In the genomic region with DNA sequence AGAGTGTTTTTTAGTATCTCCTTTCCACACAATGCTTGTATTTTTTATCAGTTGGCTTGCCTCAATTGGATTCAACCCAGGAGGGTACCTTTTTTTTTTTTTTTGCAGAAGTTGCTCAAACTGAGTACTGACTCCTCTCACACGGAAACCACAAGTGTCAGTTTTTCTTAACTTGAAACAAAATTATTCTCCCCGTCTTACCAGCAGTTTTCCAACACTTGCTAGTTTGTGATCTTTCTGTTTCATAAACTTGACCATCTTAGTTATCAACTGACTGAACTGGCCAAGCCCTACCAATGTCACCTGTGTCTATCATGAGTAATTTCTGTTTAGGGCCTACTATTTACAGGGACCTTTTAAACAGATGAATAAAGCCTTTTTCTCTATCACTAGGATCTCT, we compare ENCODE assay signal across 9 cellular contexts. TPM values are rescaled to one million over a fixed set of nuclear protein-coding genes. Genes with fewer than 3 reads are reported as not detected.
A peak's percentile ranks its signal among the peaks of the same experiment; 100 is the strongest.
DNase-seq lines count a peak whose midpoint lies in the region; ATAC-seq, FAIRE-seq and TF ChIP-seq lines count a peak whose summit lies in the region.
"Had no signal": no experiment of that assay in that cellular context is flagged by ENCODE, and none has a peak within 500 bp of the region (broad histone marks: within the 10 kb centered on the region; RNA-seq: fewer than 3 reads in every experiment).

No MANE protein-coding gene starts in this region.

- intact Hi-C loops in GM12878 (cut with micrococcal nuclease; ENCODE audit: unreplicated experiment): no loop called here

- H3K36me3 ChIP-seq in GM12878 (ENCODE audit: control insufficient read depth in 2 of 2, insufficient read depth in 2 of 2, low read length in 1 of 2): no peaks in the 10 kb centered on the region
- H3K36me3 ChIP-seq in BE2C: no peaks in the 10 kb centered on the region
- H3K36me3 ChIP-seq: neural progenitor cell had no signal

- peak; percentile 93 for FAIRE-seq in GM12878 (lab: Jason Lieb, UNC)

- TF ChIP-seq RAD21 in GM12878 (IDR thresholded peaks at IDR 0.05; ENCODE audit: insufficient read depth, low read depth, low read length): no peak

- DNase-seq in GM12878 (ENCODE audit: low read depth, low spot score) (peak; percentile 83), activated gamma-delta T cell (lab: John Stamatoyannopoulos, UW) (no peak), NCI-H510A (lab: John Stamatoyannopoulos, UW) (no peak), globus pallidus (ENCODE audit: low spot score) (no peak), BE2C (no peak)

- peak overlapping the region; percentile 38; the same call in 1 of the 2 replicates for H3K27ac ChIP-seq in GM12878 (ENCODE audit: control insufficient read depth, insufficient read depth)
- H3K27ac ChIP-seq: neural progenitor cell had no signal

- no peak overlapping the region for H3K9ac ChIP-seq in GM12878 (ENCODE audit: control insufficient read depth, insufficient read depth, low read length)
- H3K9ac ChIP-seq: neural progenitor cell had no signal

- H3K4me1 ChIP-seq in GM12878 (ENCODE audit: control insufficient read depth, insufficient read depth, low read length) (peaks cover 28% of the 10 kb centered on the region), BE2C (peaks cover 7% of the 10 kb centered on the region)
- H3K4me1 ChIP-seq: neural progenitor cell had no signal

- no peaks in the 10 kb centered on the region for H3K79me2 ChIP-seq in GM12878 (ENCODE audit: control insufficient read depth, insufficient read depth, low read length)

- no peaks in the 10 kb centered on the region for H3K27me3 ChIP-seq in GM12878 (replicated peaks in 1 of 2; ENCODE audit: control insufficient read depth in 2 of 2, insufficient read depth in 2 of 2, low read length in 1 of 2)
- H3K27me3 ChIP-seq in BE2C: no peaks in the 10 kb centered on the region
- H3K27me3 ChIP-seq: neural progenitor cell had no signal

- no peak for TF ChIP-seq POLR2A in GM12878 (IDR thresholded peaks at IDR 0.05; ENCODE audit: low read depth, low read length)

- H3K9me3 ChIP-seq in GM12878 (replicated peaks; ENCODE audit: control insufficient read depth, insufficient read depth, low read length) (no peaks in the 10 kb centered on the region), BE2C (no peaks in the 10 kb centered on the region)

- no TSS peak for BruUV-seq in GM12878 (replicated peaks; lab: Mats Ljungman, UMichigan)

- ATAC-seq in GM18508 (IDR thresholded peaks at IDR 0.05; ENCODE audit: insufficient read depth, unreplicated experiment) (peak; percentile 49), GM21515 (IDR thresholded peaks at IDR 0.05; ENCODE audit: unreplicated experiment) (peak; percentile 73), HG03460 (IDR thresholded peaks at IDR 0.05; ENCODE audit: unreplicated experiment) (peak; percentile 60), GM12878 (peak; percentile 81)

- H4K20me1 ChIP-seq in GM12878 (ENCODE audit: control insufficient read depth, insufficient read depth): no peaks in the 10 kb centered on the region

- RAD21 ChIA-PET in GM12878 (lab: Charles Lee; ENCODE audit: unreplicated experiment): interaction anchor here (0.8 to 5.3 kb wide), 7 partner anchors 9 to 21 kb away, joined by 3 to 36 read pairs (median 4); no protein-coding TSS in a partner anchor

- in situ Hi-C loops in GM12878 (cut with MboI): no loop called here

- H2AFZ ChIP-seq in GM12878 (ENCODE audit: control insufficient read depth, low read depth, low read length): no peak overlapping the region; the same call in 1 of the 2 replicates
- H2AFZ ChIP-seq: neural progenitor cell had no signal

- H3K4me2 ChIP-seq in GM12878 (ENCODE audit: control insufficient read depth, insufficient read depth): no peak overlapping the region; the same call in 1 of the 2 replicates
- H3K4me2 ChIP-seq: neural progenitor cell had no signal

- POLR2A ChIA-PET in GM12878 (lab: Charles Lee): interaction anchor here (0.7 to 1.2 kb wide), 5 partner anchors 10 to 139 kb away, joined by 3 to 5 read pairs (median 3); no protein-coding TSS in a partner anchor

- H3K4me3 ChIP-seq in GM12878: no peak overlapping the region
- no peak overlapping the region for H3K4me3 ChIP-seq in BE2C (ENCODE audit: low read depth, low read length)
- H3K4me3 ChIP-seq: neural progenitor cell had no signal

- CTCF ChIA-PET in GM12878 (lab: Yijun Ruan, JAX): interaction anchor here (0.8 to 4.4 kb wide), 10 partner anchors 9 to 143 kb away, joined by 3 to 24 read pairs (median 8); partner anchors contain the start of gene ITPR2

- SMC1A ChIA-PET in GM12878 (lab: Charles Lee; ENCODE audit: uncharacterized antibody, unreplicated experiment): interaction anchor here (0.6 to 9.4 kb wide), 10 partner anchors 8 to 467 kb away, joined by 3 to 105 read pairs (median 3); no protein-coding TSS in a partner anchor

- TF ChIP-seq CTCF in GM12878 (IDR thresholded peaks at IDR 0.05 in 2 of 3, conservative IDR thresholded peaks at IDR 0.05 in 1 of 3; ENCODE audit: control insufficient read depth in 2 of 3, extremely low read depth in 1 of 3, insufficient read depth in 1 of 3, low read depth in 3 of 3, low read length in 3 of 3) (no peak), BE2C (IDR thresholded peaks at IDR 0.05; ENCODE audit: low read depth, low read length) (no peak)

- 0% methylated on average over 2 of the region's 2 CpGs for WGBS in GM12878 (ENCODE audit: insufficient coverage, insufficient replicate concordance, low lambda C conversion rate, missing lambda C conversion rate)

- TF ChIP-seq EP300 in GM12878 (IDR thresholded peaks at IDR 0.05; ENCODE audit: borderline replicate concordance in 1 of 2, control insufficient read depth in 1 of 2, low read depth in 2 of 2, low read length in 2 of 2): peak; percentile 33 to 44; a peak in 1 of 4 replicates

TF ChIP-seq in GM12878, 131 proteins besides CTCF, POLR2A, EP300 and RAD21 (continues in another document):
- TF ChIP-seq NR2F1 (conservative IDR thresholded peaks at IDR 0.05) (peak; percentile 47; the same call in 1 of the 2 replicates), FOXM1 (IDR thresholded peaks at IDR 0.05; ENCODE audit: low read depth, low read length) (peak; percentile 57; the same call in 1 of the 2 replicates), IKZF2 (IDR thresholded peaks at IDR 0.05) (peak; percentile 78 to 81; a peak in 2 of 4 replicates), HCFC1 (IDR thresholded peaks at IDR 0.05; ENCODE audit: low read length) (no peak), BCL11A (IDR thresholded peaks at IDR 0.05; ENCODE audit: low read depth, low read length) (peak; percentile 53; the same call in 1 of the 2 replicates), NFIC (IDR thresholded peaks at IDR 0.05; ENCODE audit: low read depth, low read length) (peak; percentile 85), ZSCAN29 (IDR thresholded peaks at IDR 0.05) (no peak), CBFB (IDR thresholded peaks at IDR 0.05; ENCODE audit: low read depth) (peak; percentile 39; the same call in 1 of the 2 replicates), RELA (IDR thresholded peaks at IDR 0.05; ENCODE audit: borderline replicate concordance, partially characterized antibody) (no peak), TCF7 (IDR thresholded peaks at IDR 0.05; ENCODE audit: borderline replicate concordance) (peak; percentile 41; the same call in 1 of the 2 replicates), MEF2B (IDR thresholded peaks at IDR 0.05; ENCODE audit: partially characterized antibody, poor library complexity, severe bottlenecking) (no peak), IRF5 (IDR thresholded peaks at IDR 0.05; ENCODE audit: borderline replicate concordance) (no peak), STAT3 (IDR thresholded peaks at IDR 0.05; ENCODE audit: low read depth, low read length) (no peak), EED (IDR thresholded peaks at IDR 0.05; ENCODE audit: low read depth) (peak; percentile 46; the same call in 1 of the 2 replicates), NFXL1 (IDR thresholded peaks at IDR 0.05; ENCODE audit: borderline replicate concordance) (no peak)
- TF ChIP-seq, protein P1, sequence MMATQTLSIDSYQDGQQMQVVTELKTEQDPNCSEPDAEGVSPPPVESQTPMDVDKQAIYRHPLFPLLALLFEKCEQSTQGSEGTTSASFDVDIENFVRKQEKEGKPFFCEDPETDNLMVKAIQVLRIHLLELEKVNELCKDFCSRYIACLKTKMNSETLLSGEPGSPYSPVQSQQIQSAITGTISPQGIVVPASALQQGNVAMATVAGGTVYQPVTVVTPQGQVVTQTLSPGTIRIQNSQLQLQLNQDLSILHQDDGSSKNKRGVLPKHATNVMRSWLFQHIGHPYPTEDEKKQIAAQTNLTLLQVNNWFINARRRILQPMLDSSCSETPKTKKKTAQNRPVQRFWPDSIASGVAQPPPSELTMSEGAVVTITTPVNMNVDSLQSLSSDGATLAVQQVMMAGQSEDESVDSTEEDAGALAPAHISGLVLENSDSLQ (IDR thresholded peaks at IDR 0.05): peak; percentile 74

RNA-seq across cellular contexts. Expression of gene ITPR2, which starts 34.1 kb away (rescaled TPM):
- total RNA-seq in GM12878 (2013; cell fraction: nucleolus; rRNA removed): 388 and 403 TPM in 2 replicates
- total RNA-seq in GM12878 (2014; rRNA removed) (61.6 and 62.7 TPM in 2 replicates), GM12878 (2014; rRNA removed; fragmentation: Illumina TruSeq; extraction: Trizol) (67.0 and 73.4 TPM in 2 replicates), GM12878 (2021) (72.6 and 76.2 TPM in 2 replicates)
- polyA plus RNA-seq in GM12878 (2011; ENCODE audit: low read depth): 18.8 TPM
- polyA plus RNA-seq in GM12878 (2011; rRNA removed) (63.8 and 94.8 TPM in 2 replicates), GM12878 (2014; fragmentation: Illumina TruSeq; extraction: Trizol) (38.8 and 46.4 TPM in 2 replicates), GM12878 (2014; fragmentation: Nextera tagmentation; extraction: Ambion mirVana) (10 to 100 TPM in 1 of 2 experiments, 1 to 10 TPM in 1; 7.5 to 10.9 TPM), GM12878 (2014; rRNA removed) (22.9 and 24.5 TPM in 2 replicates), GM12878 (2016; fragmentation: Nextera tagmentation; extraction: Ambion mirVana) (10 to 100 TPM; 44.0 to 50.2 TPM)
- polyA plus RNA-seq in GM12878 (2011; cell fraction: cytosol; rRNA removed): 28.7 and 34.5 TPM in 2 replicates
- polyA plus RNA-seq in GM12878 (2011; cell fraction: nucleus; rRNA removed): 76.6 and 81.8 TPM in 2 replicates
- 22.6 and 25.3 TPM in 2 replicates for polyA plus RNA-seq in GM12878 (2012)
- 414 and 473 TPM in 2 replicates for polyA minus RNA-seq in GM12878 (2011; rRNA and poly(A)+ RNA removed)
- polyA minus RNA-seq in GM12878 (2011; cell fraction: cytosol; rRNA and poly(A)+ RNA removed): 61.3 and 85.0 TPM in 2 replicates
- 370 and 490 TPM in 2 replicates for polyA minus RNA-seq in GM12878 (2011; cell fraction: nucleus; rRNA and poly(A)+ RNA removed)
- 3.2 TPM for polyA plus RNA-seq in BE2C (2012; ENCODE audit: insufficient read depth, insufficient read length, low read depth)
